Comparison of ENCODE assay signal across 14 cellular contexts in genomic region chr6:87723727-87724078, GRCh38. TPM values are rescaled to one million over a fixed set of nuclear protein-coding genes. Genes with fewer than 3 reads are reported as not detected.
A peak's percentile ranks its signal among the peaks of the same experiment; 100 is the strongest.
DNase-seq lines count a peak whose midpoint lies in the region; ATAC-seq, FAIRE-seq and TF ChIP-seq lines count a peak whose summit lies in the region.
"Had no signal": no experiment of that assay in that cellular context is flagged by ENCODE, and none has a peak within 500 bp of the region (broad histone marks: within the 10 kb centered on the region; RNA-seq: fewer than 3 reads in every experiment).

No MANE protein-coding gene starts in this region.

- TF ChIP-seq POLR2A in endothelial cell of umbilical vein (IDR thresholded peaks at IDR 0.05; ENCODE audit: low read depth, low read length) (no peak), H54 (IDR thresholded peaks at IDR 0.05; ENCODE audit: low read depth, low read length) (no peak)

- H3K4me3 ChIP-seq in OCI-LY3 (ENCODE audit: low read length) (peak overlapping the region; percentile 57), endothelial cell of umbilical vein (replicated peaks in 1 of 3; ENCODE audit: insufficient read depth in 1 of 3, low read depth in 1 of 3, low read length in 3 of 3) (no peak overlapping the region), parathyroid adenoma (ENCODE audit: low read depth, low read length) (no peak overlapping the region)

- no peaks in the 10 kb centered on the region; a peak in 1 of 5 replicates for H3K9me3 Mint-ChIP-seq in H9
- H3K9me3 Mint-ChIP-seq: CD4-positive, alpha-beta T cell; effector memory CD8-positive, alpha-beta T cell had no signal

- H3K27ac ChIP-seq in H9 (ENCODE audit: insufficient read length, low read depth, low read length) (no peak overlapping the region), OCI-LY3 (ENCODE audit: low read length) (peak overlapping the region; percentile 38), endothelial cell of umbilical vein (ENCODE audit: insufficient read depth, low read depth, low read length) (peak overlapping the region; percentile 12), parathyroid adenoma (peak overlapping the region; percentile 52)

- peaks cover 24 to 27% of the 10 kb centered on the region in 2 experiments for H3K4me1 Mint-ChIP-seq in H9

- H3K4me1 ChIP-seq in H9 (ENCODE audit: insufficient read depth, low read length) (0 out of 2 replicates have a peak, but pooled peaks cover 2% of the 10 kb centered on the region), OCI-LY3 (ENCODE audit: low read length) (peaks cover 55% of the 10 kb centered on the region), endothelial cell of umbilical vein (ENCODE audit: control insufficient read depth, extremely low read depth, insufficient read depth, low read length) (peaks cover 11% of the 10 kb centered on the region), parathyroid adenoma (peaks cover 24% of the 10 kb centered on the region)

- no peaks in the 10 kb centered on the region for H3K36me3 Mint-ChIP-seq in H9 (ENCODE audit: insufficient read depth in 1 of 3, low read depth in 3 of 3)

- no peaks in the 10 kb centered on the region for H3K9me1 ChIP-seq in endothelial cell of umbilical vein (replicated peaks; ENCODE audit: control insufficient read depth, extremely low read depth, insufficient read depth, low read length)

- H3K79me1 ChIP-seq in H9 (ENCODE audit: insufficient read depth, low read depth, low read length, poor library complexity, severe bottlenecking): no peaks in the 10 kb centered on the region

- no peaks in the 10 kb centered on the region for H4K20me1 ChIP-seq in H9 (ENCODE audit: control insufficient read depth, insufficient read depth, insufficient read length)
- H4K20me1 ChIP-seq in OCI-LY3 (ENCODE audit: insufficient read depth, low read length): no peaks in the 10 kb centered on the region
- no peaks in the 10 kb centered on the region for H4K20me1 ChIP-seq in endothelial cell of umbilical vein (replicated peaks; ENCODE audit: control insufficient read depth, extremely low read depth, insufficient read depth, low read length)

- no peak overlapping the region for H3K18ac ChIP-seq in H9 (ENCODE audit: insufficient read length, low read depth, low read length)

- H3K9me3 ChIP-seq in H9 (ENCODE audit: control insufficient read depth, low read depth, low read length) (no peaks in the 10 kb centered on the region), OCI-LY3 (ENCODE audit: insufficient read depth, low read length) (no peaks in the 10 kb centered on the region), endothelial cell of umbilical vein (replicated peaks; ENCODE audit: control insufficient read depth, insufficient read depth, low read length) (no peaks in the 10 kb centered on the region), parathyroid adenoma (ENCODE audit: control insufficient read depth, low read length) (no peaks in the 10 kb centered on the region)

- CTCF ChIA-PET in endothelial cell of umbilical vein (lab: Charles Lee): interaction anchor here (1.4 kb wide), 1 partner anchor 9 kb away, joined by 3 read pairs; no protein-coding TSS in a partner anchor

- dilution Hi-C loops in endothelial cell of umbilical vein (cut with MboI; ENCODE audit: extremely low pct_ligation_motif_present, low sequenced_read_pairs): no loop called here

- ATAC-seq in GM21360 (IDR thresholded peaks at IDR 0.05; ENCODE audit: unreplicated experiment): no peak
- no peak for ATAC-seq in GM19455 (IDR thresholded peaks at IDR 0.05; ENCODE audit: unreplicated experiment)
- ATAC-seq: effector memory CD8-positive, alpha-beta T cell had no signal

- no peak overlapping the region for H2BK120ac ChIP-seq in H9 (ENCODE audit: low read depth, low read length, poor library complexity, severe bottlenecking)

- H2BK20ac ChIP-seq in H9 (ENCODE audit: low read depth, low read length, poor library complexity, severe bottlenecking): no peak overlapping the region

- H3K9ac ChIP-seq in H9 (ENCODE audit: extremely low read depth, insufficient read length, low read length): no peak overlapping the region
- H3K9ac ChIP-seq in OCI-LY3 (ENCODE audit: low read length): peak overlapping the region; percentile 19; the same call in 1 of the 2 replicates
- H3K9ac ChIP-seq in endothelial cell of umbilical vein (replicated peaks; ENCODE audit: extremely low read depth, insufficient read depth, low read length): no peak overlapping the region
- H3K9ac ChIP-seq in parathyroid adenoma: no peak overlapping the region

- DNase-seq in H9 (no peak), endothelial cell of umbilical vein (ENCODE audit: low read depth, low spot score) (no peak), H54 (ENCODE audit: insufficient read length, low spot score) (no peak), NCI-H524 treated with DMSO at 0.1 percent for 48 hours (lab: John Stamatoyannopoulos, UW) (no peak)
- DNase-seq: activated CD8-positive, alpha-beta memory T cell treated with anti-CD3 and anti-CD28 coated beads for 24 hours; activated gamma-delta T cell treated with Interleukin-2 at 50 U/mL for 16 hours; CD4-positive, alpha-beta T cell; effector memory CD8-positive, alpha-beta T cell; NCI-H1092; stimulated activated CD4-positive, alpha-beta T cell treated with anti-CD3 and anti-CD28 coated beads, Interleukin-4, amount 100 ng/mL, for 1 hour had no signal

- BruUV-seq in endothelial cell of umbilical vein (replicated peaks; lab: Mats Ljungman, UMichigan): no TSS peak

- POLR2A ChIA-PET in endothelial cell of umbilical vein (lab: Charles Lee): interaction anchor here (0.9 kb wide), 1 partner anchor 21 kb away, joined by 3 read pairs; the partner anchor contains the start of gene AKIRIN2

- no peak overlapping the region for H3K23ac ChIP-seq in H9 (ENCODE audit: insufficient read length, low read depth, low read length)

- H2BK5ac ChIP-seq in H9 (ENCODE audit: insufficient read length, low read length): no peak overlapping the region

- no peak overlapping the region for H4K91ac ChIP-seq in H9 (ENCODE audit: insufficient read length, low read depth, low read length)

- no peak overlapping the region for H3T11ph ChIP-seq in H9 (ENCODE audit: low read length)

- no peaks in the 10 kb centered on the region for H3K23me2 ChIP-seq in H9 (ENCODE audit: insufficient read length, low read depth, low read length, poor library complexity, severe bottlenecking)

- H3K14ac ChIP-seq in H9 (ENCODE audit: insufficient read depth, low read length): no peak overlapping the region

- no peak overlapping the region for H4K8ac ChIP-seq in H9 (replicated peaks; ENCODE audit: insufficient read length, low read depth, low read length)

- H3K36me3 ChIP-seq in OCI-LY3 (replicated peaks; ENCODE audit: low read depth, low read length) (no peaks in the 10 kb centered on the region), endothelial cell of umbilical vein (ENCODE audit: control insufficient read depth in 2 of 2, extremely low read depth in 1 of 2, insufficient read depth in 2 of 2, low read length in 2 of 2) (no peaks in the 10 kb centered on the region), parathyroid adenoma (ENCODE audit: control insufficient read depth, insufficient read depth, low read length) (no peaks in the 10 kb centered on the region)

- no peak overlapping the region for H3K4me2 ChIP-seq in H9 (ENCODE audit: insufficient read depth, insufficient read length, low read length)
- H3K4me2 ChIP-seq in OCI-LY3 (ENCODE audit: low read length): peak overlapping the region; percentile 87
- peak overlapping the region; percentile 9 for H3K4me2 ChIP-seq in endothelial cell of umbilical vein (ENCODE audit: insufficient read depth, low read length)
- H3K4me2 ChIP-seq in parathyroid adenoma (ENCODE audit: low read length): peak overlapping the region; percentile 20

- H2BK12ac ChIP-seq in H9 (ENCODE audit: insufficient read length, low read depth, low read length): no peak overlapping the region

- TF ChIP-seq CTCF in H9 (conservative IDR thresholded peaks at IDR 0.05): no peak
- no peak for TF ChIP-seq CTCF in OCI-LY3 (IDR thresholded peaks at IDR 0.05; ENCODE audit: low read depth, low read length)
- no peak for TF ChIP-seq CTCF in endothelial cell of umbilical vein (IDR thresholded peaks at IDR 0.05; ENCODE audit: extremely low read depth in 1 of 2, insufficient read depth in 1 of 2, low read depth in 1 of 2, low read length in 2 of 2)
- TF ChIP-seq CTCF in parathyroid adenoma (IDR thresholded peaks at IDR 0.05): no peak

- no peak overlapping the region for H2AK5ac ChIP-seq in H9 (ENCODE audit: insufficient read length, low read length)

- no peaks in the 10 kb centered on the region for H3K27me3 Mint-ChIP-seq in H9 (ENCODE audit: low read depth)
- H3K27me3 Mint-ChIP-seq: CD4-positive, alpha-beta T cell; effector memory CD8-positive, alpha-beta T cell had no signal

- WGBS in H9 (ENCODE audit: extremely low coverage, insufficient read length, low lambda C conversion rate): no CpG with 5 or more reads among the region's 4 CpGs

- H3K56ac ChIP-seq in H9 (ENCODE audit: insufficient read length, low read depth, low read length): no peak overlapping the region

- FAIRE-seq in endothelial cell of umbilical vein (lab: Jason Lieb, UNC): no peak
- no peak for FAIRE-seq in H54 (lab: Jason Lieb, UNC)

- no peak overlapping the region for H4K5ac ChIP-seq in H9 (ENCODE audit: insufficient read length, low read depth, low read length)

- H3K79me2 ChIP-seq in H9 (ENCODE audit: insufficient read depth, low read length) (no peaks in the 10 kb centered on the region), OCI-LY3 (ENCODE audit: low read length) (no peaks in the 10 kb centered on the region), endothelial cell of umbilical vein (ENCODE audit: control insufficient read depth, insufficient read depth, low read length) (no peaks in the 10 kb centered on the region), parathyroid adenoma (no peaks in the 10 kb centered on the region)

- H3K27me3 ChIP-seq in H9 (ENCODE audit: insufficient read depth, low read length) (no peaks in the 10 kb centered on the region), OCI-LY3 (ENCODE audit: low read depth, low read length) (no peaks in the 10 kb centered on the region), endothelial cell of umbilical vein (ENCODE audit: control insufficient read depth in 2 of 2, insufficient read depth in 2 of 2, low read length in 2 of 2) (no peaks in the 10 kb centered on the region), parathyroid adenoma (ENCODE audit: control insufficient read depth, insufficient read depth, low read length) (no peaks in the 10 kb centered on the region)

- intact Hi-C loops in endothelial cell of umbilical vein (cut with micrococcal nuclease): no loop called here

- H2AFZ ChIP-seq in H9 (ENCODE audit: low read length): no peak overlapping the region
- H2AFZ ChIP-seq in OCI-LY3 (ENCODE audit: low read depth, low read length): 0 out of 2 replicates have a peak overlapping the region, but pooled peaks have one; percentile 32
- H2AFZ ChIP-seq in endothelial cell of umbilical vein (ENCODE audit: low read depth, low read length): no peak overlapping the region
- peak overlapping the region; percentile 68 for H2AFZ ChIP-seq in parathyroid adenoma

- H3K4me3 Mint-ChIP-seq in H9: no peak overlapping the region
- H3K4me3 Mint-ChIP-seq: CD4-positive, alpha-beta T cell had no signal

- no peak overlapping the region for H3K4ac ChIP-seq in H9 (ENCODE audit: low read depth, low read length)

- H3K27ac Mint-ChIP-seq in H9: peak overlapping the region; percentile 81 to 98 (median 87); a peak in 5 of 7 replicates
- H3K27ac Mint-ChIP-seq: CD4-positive, alpha-beta T cell had no signal

- no peak overlapping the region for H2BK15ac ChIP-seq in H9 (ENCODE audit: low read depth, low read length)

RNA-seq across cellular contexts. Expression of gene AKIRIN2, which starts 21.7 kb away (rescaled TPM):
- 75.7 and 75.9 TPM in 2 replicates for total RNA-seq in H9 (2021)
- total RNA-seq in endothelial cell of umbilical vein: 46.1 and 46.4 TPM in 2 replicates
- polyA plus RNA-seq in endothelial cell of umbilical vein: 15.9 and 19.0 TPM in 2 replicates
- polyA plus RNA-seq in endothelial cell of umbilical vein (2011; cell fraction: cytosol; rRNA removed): 16.6 and 17.4 TPM in 2 replicates
- polyA plus RNA-seq in endothelial cell of umbilical vein (2011; cell fraction: nucleus; rRNA removed): 13.3 and 19.3 TPM in 2 replicates
- polyA plus RNA-seq in endothelial cell of umbilical vein (2012): 29.9 and 32.0 TPM in 2 replicates
- polyA minus RNA-seq in endothelial cell of umbilical vein: 12.6 and 13.6 TPM in 2 replicates
- 15.2 TPM for polyA minus RNA-seq in endothelial cell of umbilical vein (2011; cell fraction: cytosol; rRNA and poly(A)+ RNA removed)
- polyA minus RNA-seq in endothelial cell of umbilical vein (2011; cell fraction: nucleus; rRNA and poly(A)+ RNA removed): 23.7 and 24.4 TPM in 2 replicates

Comparison
In these comparisons a context has a peak if more than half of its experiments do, and no peak if none do; other contexts are left out.
1. H2AFZ ChIP-seq: peak in OCI-LY3 (single experiment) and parathyroid adenoma (single experiment); none in H9 (single experiment) and endothelial cell of umbilical vein (single experiment).